18 cellular contexts compared by ENCODE assay signal in genomic region chr1:157497284-157497683, GRCh38. TPM values are rescaled to one million over a fixed set of nuclear protein-coding genes. Genes with fewer than 3 reads are reported as not detected.
DNase-seq lines count a peak whose midpoint lies in the region; ATAC-seq and TF ChIP-seq lines count a peak whose summit lies in the region.
"Had no signal": no experiment of that assay in that cellular context is flagged by ENCODE, and none has a peak within 500 bp of the region (broad histone marks: within the 10 kb centered on the region; RNA-seq: fewer than 3 reads in every experiment).

No MANE protein-coding gene starts in this region.

- CTCF ChIA-PET in activated B cell treated with CpG ODN at 0.5 μM for 24 hours (lab: Charles Lee): interaction anchor here (1.1 to 3.8 kb wide), 3 partner anchors 8 to 128 kb away, joined by 3 to 22 read pairs (median 9); no protein-coding TSS in a partner anchor

- no peaks in the 10 kb centered on the region for H3K9me3 ChIP-seq in OCI-LY3 (ENCODE audit: insufficient read depth, low read length)

- H4K20me1 ChIP-seq in OCI-LY3 (ENCODE audit: insufficient read depth, low read length): no peaks in the 10 kb centered on the region

- H3K9me3 Mint-ChIP-seq in activated B cell treated with CpG ODN at 0.5 μM for 24 hours: no peaks in the 10 kb centered on the region
- no peaks in the 10 kb centered on the region for H3K9me3 Mint-ChIP-seq in chondrocyte (ENCODE audit: low read depth)
- H3K9me3 Mint-ChIP-seq: HFFc6 had no signal

- H3K79me2 ChIP-seq in OCI-LY3 (ENCODE audit: low read length): no peaks in the 10 kb centered on the region

- H3K4me1 Mint-ChIP-seq in activated B cell treated with CpG ODN at 0.5 μM for 24 hours (peaks cover 34% of the 10 kb centered on the region), chondrocyte (ENCODE audit: low read depth) (no peaks in the 10 kb centered on the region)

- peaks cover 5% of the 10 kb centered on the region for H3K27me3 ChIP-seq in OCI-LY3 (ENCODE audit: low read depth, low read length)

- H3K36me3 Mint-ChIP-seq in activated B cell treated with CpG ODN at 0.5 μM for 24 hours (ENCODE audit: low read depth) (no peaks in the 10 kb centered on the region), chondrocyte (ENCODE audit: low read depth) (no peaks in the 10 kb centered on the region)
- H3K36me3 Mint-ChIP-seq: CD4-positive, alpha-beta memory T cell had no signal

- H3K36me3 ChIP-seq in OCI-LY3 (replicated peaks; ENCODE audit: low read depth, low read length): no peaks in the 10 kb centered on the region

- no peak overlapping the region for H3K4me3 ChIP-seq in OCI-LY3 (ENCODE audit: low read length)

- no peak for TF ChIP-seq CTCF in 22Rv1 (IDR thresholded peaks at IDR 0.05)
- no peak for TF ChIP-seq CTCF in OCI-LY3 (IDR thresholded peaks at IDR 0.05; ENCODE audit: low read depth, low read length)
- no peak for TF ChIP-seq CTCF in activated B cell treated with CpG ODN at 0.5 μM for 24 hours (IDR thresholded peaks at IDR 0.05)
- TF ChIP-seq CTCF in chondrocyte (IDR thresholded peaks at IDR 0.05): no peak

- no peak overlapping the region for H3K9ac ChIP-seq in OCI-LY3 (ENCODE audit: low read length)

- ATAC-seq in HG02623 (IDR thresholded peaks at IDR 0.05; ENCODE audit: unreplicated experiment): peak; percentile 45
- peak; percentile 40 for ATAC-seq in activated B cell treated with CpG ODN at 0.5 μM for 24 hours (ENCODE audit: low read depth)
- no peak for ATAC-seq in GM18520 (IDR thresholded peaks at IDR 0.05; ENCODE audit: unreplicated experiment)
- no peak for ATAC-seq in esophagus mucosa
- ATAC-seq in sciatic nerve: no peak

- H3K27ac Mint-ChIP-seq in activated B cell treated with CpG ODN at 0.5 μM for 24 hours (peak overlapping the region; percentile 41), chondrocyte (ENCODE audit: unreplicated experiment) (no peak overlapping the region)
- H3K27ac Mint-ChIP-seq: CD4-positive, alpha-beta memory T cell; HFFc6 had no signal

- H3K27ac ChIP-seq in 22Rv1 (peak overlapping the region; percentile 35; the same call in 1 of the 2 replicates), OCI-LY3 (ENCODE audit: low read length) (no peak overlapping the region)
- H3K27ac ChIP-seq: C4-2B had no signal

- POLR2A ChIA-PET in activated B cell treated with CpG ODN at 0.5 μM for 24 hours (lab: Charles Lee): no interaction called here

- peak overlapping the region; percentile 16; the same call in 1 of the 2 replicates for H3K4me2 ChIP-seq in OCI-LY3 (ENCODE audit: low read length)

- no peaks in the 10 kb centered on the region for H3K27me3 Mint-ChIP-seq in activated B cell treated with CpG ODN at 0.5 μM for 24 hours
- H3K27me3 Mint-ChIP-seq in chondrocyte (ENCODE audit: low read depth): peaks cover 68% of the 10 kb centered on the region

- DNase-seq in activated B cell treated with CpG ODN at 0.5 μM for 24 hours: no peak
- no peak for DNase-seq in sciatic nerve (ENCODE audit: low spot score)
- no peak for DNase-seq in chondrocyte (ENCODE audit: low spot score)
- DNase-seq: 8988T; ACHN; CD4-positive, alpha-beta memory T cell; DMS153; DMS79 treated with DMSO at 0.1 percent for 48 hours; EL; HCEC 1CT; HFFc6 had no signal

- intact Hi-C loops in activated B cell treated with CpG ODN at 0.5 μM for 24 hours (cut with micrococcal nuclease): loop anchor here (2.0 to 5.0 kb wide), 2 partner anchors 275 to 406 kb away; no protein-coding TSS in a partner anchor
- intact Hi-C loops in sciatic nerve (cut with DNase I): loop anchor here (10.0 kb wide), 1 partner anchor 302 kb away; no protein-coding TSS in a partner anchor

- H2AFZ ChIP-seq in OCI-LY3 (ENCODE audit: low read depth, low read length): no peak overlapping the region

- H3K4me1 ChIP-seq in OCI-LY3 (ENCODE audit: low read length): peaks cover 25% of the 10 kb centered on the region

- H3K4me3 Mint-ChIP-seq in activated B cell treated with CpG ODN at 0.5 μM for 24 hours (peak overlapping the region; percentile 21), chondrocyte (ENCODE audit: unreplicated experiment) (no peak overlapping the region)
- H3K4me3 Mint-ChIP-seq: CD4-positive, alpha-beta memory T cell; HFFc6 had no signal

RNA-seq across cellular contexts. Expression of gene FCRL5, which starts 55.0 kb away (rescaled TPM):
- 40.4 and 55.4 TPM in 2 replicates for total RNA-seq in activated B cell treated with CpG ODN at 0.5 μM for 24 hours
- 0.72 TPM for total RNA-seq in esophagus mucosa
- 0.36 TPM for total RNA-seq in sciatic nerve
- total RNA-seq in chondrocyte: not detected in 3 replicates
- total RNA-seq: CD4-positive, alpha-beta memory T cell; H4; HFFc6 had no signal

Comparison
In these comparisons a context has a peak if more than half of its experiments do, and no peak if none do; other contexts are left out.
1. ATAC-seq: peak in HG02623 (single experiment) and activated B cell treated with CpG ODN at 0.5 μM for 24 hours (single experiment); none in GM18520 (single experiment), esophagus mucosa (single experiment) and sciatic nerve (single experiment).
2. RNA of gene FCRL5, which starts 55.0 kb away (total RNA-seq): 40.4 to 55.4 TPM in activated B cell treated with CpG ODN at 0.5 μM for 24 hours; 0.72 TPM in esophagus mucosa (single experiment), 0.36 TPM in sciatic nerve (single experiment) and not detected in chondrocyte; every median in the first group is over 10 times any median in the second.